In genomic region chr3:31242561-31242960, GRCh38 we compare ENCODE assay signal across 24 cellular contexts.
"Had no signal": no experiment of that assay in that cellular context is flagged by ENCODE, and none has a peak within 500 bp of the region (broad histone marks: within the 10 kb centered on the region; RNA-seq: fewer than 3 reads in every experiment).

No MANE protein-coding gene starts in this region.

- H3K4me1 ChIP-seq: lower lobe of right lung, psoas muscle, sigmoid colon, suprapubic skin, transverse colon, upper lobe of right lung, uterus had no signal

- H3K36me3 Mint-ChIP-seq: immature natural killer cell; natural killer cell; stimulated activated effector memory CD8-positive, alpha-beta T cell treated with anti-CD3 and anti-CD28 coated beads, Interleukin-12 subunit alpha, Interleukin-12 subunit beta, amount 100 ng/mL, for 72 hours had no signal

- H3K9me3 ChIP-seq: lower lobe of right lung, ovary, psoas muscle, sigmoid colon, suprapubic skin, transverse colon, upper lobe of right lung, uterus had no signal

- H3K27ac Mint-ChIP-seq: effector memory CD8-positive, alpha-beta T cell; immature natural killer cell; natural killer cell; stimulated activated effector memory CD8-positive, alpha-beta T cell treated with anti-CD3 and anti-CD28 coated beads, Interleukin-12 subunit alpha, Interleukin-12 subunit beta, amount 100 ng/mL, for 72 hours had no signal

- H3K4me3 Mint-ChIP-seq: effector memory CD8-positive, alpha-beta T cell; immature natural killer cell; natural killer cell; stimulated activated effector memory CD8-positive, alpha-beta T cell treated with anti-CD3 and anti-CD28 coated beads, Interleukin-12 subunit alpha, Interleukin-12 subunit beta, amount 100 ng/mL, for 72 hours had no signal

- H3K27ac ChIP-seq: lower lobe of right lung, ovary, psoas muscle, sigmoid colon, suprapubic skin, transverse colon, upper lobe of right lung, uterus had no signal

- H3K4me3 ChIP-seq: lower lobe of right lung, ovary, psoas muscle, sigmoid colon, suprapubic skin, transverse colon, upper lobe of right lung, uterus had no signal

- H3K9me3 Mint-ChIP-seq: effector memory CD8-positive, alpha-beta T cell; immature natural killer cell; natural killer cell; stimulated activated effector memory CD8-positive, alpha-beta T cell treated with anti-CD3 and anti-CD28 coated beads, Interleukin-12 subunit alpha, Interleukin-12 subunit beta, amount 100 ng/mL, for 72 hours had no signal

- ATAC-seq: effector memory CD8-positive, alpha-beta T cell; left ventricle myocardium superior; lower lobe of right lung; natural killer cell; psoas muscle; right cardiac atrium; upper lobe of right lung had no signal

- DNase-seq: cortex of kidney; effector memory CD8-positive, alpha-beta T cell; erythroblast; hypothalamus; immature natural killer cell; left ventricle myocardium superior; lower lobe of right lung; natural killer cell; occipital lobe; ovary; posterior cingulate gyrus; psoas muscle; right cardiac atrium; sigmoid colon; stimulated activated CD4-positive, alpha-beta T cell treated with anti-CD3 and anti-CD28 coated beads, Interleukin-2, amount 100 ng/mL, for 24 hours; stimulated activated CD4-positive, alpha-beta T cell treated with anti-CD3 and anti-CD28 coated beads, Interleukin-4, amount 100 ng/mL, for 24 hours; transverse colon; upper lobe of right lung; uterus had no signal

- H3K36me3 ChIP-seq: lower lobe of right lung, ovary, sigmoid colon, suprapubic skin, transverse colon, upper lobe of right lung, uterus had no signal

- H3K4me1 Mint-ChIP-seq: immature natural killer cell, natural killer cell had no signal

- H3K27me3 Mint-ChIP-seq: effector memory CD8-positive, alpha-beta T cell had no signal

- H3K27me3 ChIP-seq: ovary, sigmoid colon, suprapubic skin, transverse colon, upper lobe of right lung, uterus had no signal

- FAIRE-seq: endometrium, frontal cortex, keratinocyte had no signal
